ENCODE assay signal across 21 cellular contexts in genomic region chr10:124318811-124319210, GRCh38.
"Had no signal": no experiment of that assay in that cellular context is flagged by ENCODE, and none has a peak within 500 bp of the region (broad histone marks: within the 10 kb centered on the region; RNA-seq: fewer than 3 reads in every experiment).

No MANE protein-coding gene starts in this region.

- H2AFZ ChIP-seq: neural progenitor cell, parathyroid adenoma had no signal

- ATAC-seq: foreskin keratinocyte; left colon; natural killer cell; psoas muscle; right lobe of liver; stimulated activated memory B cell treated with anti-CD40 and anti-IgM and Interleukin-4, amounts not matched to agents 10 μg/mL and 1 μg/mL and 100 μg/mL, for 72 hours; stimulated activated naive CD8-positive, alpha-beta T cell treated with anti-CD3 and anti-CD28 coated beads, Interleukin-15, amount 100 ng/mL, for 72 hours had no signal

- DNase-seq: dermis blood vessel endothelial cell; erythroblast; foreskin keratinocyte; immature natural killer cell; left colon; mammary epithelial cell; natural killer cell; nucleus accumbens; psoas muscle; retina; spleen; stimulated activated CD4-positive, alpha-beta T cell treated with anti-CD3 and anti-CD28 coated beads, Interleukin-15, amount 100 ng/mL, for 24 hours; stimulated activated CD4-positive, alpha-beta T cell treated with anti-CD3 and anti-CD28 coated beads, Interleukin-1b, Interleukin-23, amount 100 ng/mL, for 48 hours; stimulated activated CD4-positive, alpha-beta T cell treated with anti-CD3 and anti-CD28 coated beads, Interleukin-4, amount 100 ng/mL, for 24 hours; stimulated activated naive CD8-positive, alpha-beta T cell treated with anti-CD3 and anti-CD28 coated beads, Interleukin-15, amount 100 ng/mL, for 72 hours; testis had no signal

- H3K4me1 ChIP-seq: foreskin keratinocyte, neural progenitor cell, parathyroid adenoma, psoas muscle, right lobe of liver, spleen, testis, tibial nerve had no signal

- H3K79me2 ChIP-seq: parathyroid adenoma had no signal

- H3K36me3 ChIP-seq: neural progenitor cell, right lobe of liver, spleen, tibial nerve had no signal

- H3K4me2 ChIP-seq: neural progenitor cell had no signal

- H3K9me3 ChIP-seq: psoas muscle, right lobe of liver, testis, tibial nerve had no signal

- H3K27me3 ChIP-seq: neural progenitor cell, right lobe of liver, spleen, testis, tibial nerve had no signal

- H3K27ac ChIP-seq: foreskin keratinocyte, neural progenitor cell, parathyroid adenoma, psoas muscle, right lobe of liver, spleen, testis, tibial nerve had no signal

- H3K4me3 ChIP-seq: neural progenitor cell, psoas muscle, right lobe of liver, spleen, testis, tibial nerve had no signal
